In genomic region chr2:170181602-170182001, GRCh38 we compare ENCODE assay signal across 25 cellular contexts. TPM values are rescaled to one million over a fixed set of nuclear protein-coding genes. Genes with fewer than 3 reads are reported as not detected.
"Had no signal": no experiment of that assay in that cellular context is flagged by ENCODE, and none has a peak within 500 bp of the region (broad histone marks: within the 10 kb centered on the region; RNA-seq: fewer than 3 reads in every experiment).

No MANE protein-coding gene starts in this region.

- H3K9ac ChIP-seq: SK-N-SH had no signal

- ATAC-seq: activated T-cell treated with anti-CD3 and anti-CD28 coated beads, Interleukin-2, amount 50 U/mL, for 4 hours; PC-3 had no signal

- H3K4me3 Mint-ChIP-seq: activated CD4-positive, alpha-beta memory T cell treated with anti-CD3 and anti-CD28 coated beads for 36 hours; activated CD4-positive, alpha-beta T cell treated with anti-CD3 and anti-CD28 coated beads, Interleukin-2, amount 10 ng/mL, durations not matched to agents 7 days and 5 days; activated naive CD8-positive, alpha-beta T cell; activated T-cell treated with anti-CD3 and anti-CD28 coated beads, Interleukin-2, amount 50 U/mL, for 4 hours had no signal

- H3K4me1 ChIP-seq: SJCRH30 had no signal

- H3K27ac ChIP-seq: brain microvascular endothelial cell, cardiac muscle cell, SJCRH30, VCaP had no signal

- H3K27me3 Mint-ChIP-seq: activated CD4-positive, alpha-beta memory T cell treated with anti-CD3 and anti-CD28 coated beads for 36 hours had no signal

- H3K9me2 ChIP-seq: SK-N-SH had no signal

- H3K27me3 ChIP-seq: brain microvascular endothelial cell, cardiac muscle cell, SJCRH30 had no signal

- DNase-seq: activated CD4-positive, alpha-beta memory T cell treated with anti-CD3 and anti-CD28 coated beads for 36 hours; activated CD4-positive, alpha-beta T cell treated with anti-CD3 and anti-CD28 coated beads, Interleukin-2, amount 10 ng/mL, durations not matched to agents 7 days and 5 days; activated CD4-positive, CD25-positive, alpha-beta regulatory T cell; activated CD8-positive, alpha-beta memory T cell treated with anti-CD3 and anti-CD28 coated beads for 24 hours; activated effector memory CD4-positive, alpha-beta T cell treated with anti-CD3 and anti-CD28 coated beads, Interleukin-2, amount 50 U/mL, for 16 hours; activated naive CD4-positive, alpha-beta T cell treated with Interleukin-2 at 50 U/mL for 16 hours; activated T-cell treated with anti-CD3 and anti-CD28 coated beads, Interleukin-2, amount 50 U/mL, for 4 hours; amygdala; brain microvascular endothelial cell; cerebellar nuclear complex; NCI-H1092; NCI-H1417; NCI-H1930; NCI-H2171; NCI-H226; NCI-H774; PC-3; SJCRH30; SK-N-SH; T-helper 1 cell had no signal

- H3K4me3 ChIP-seq: cardiac muscle cell, SJCRH30 had no signal

- H3K27ac Mint-ChIP-seq: activated CD4-positive, alpha-beta memory T cell treated with anti-CD3 and anti-CD28 coated beads for 36 hours; activated CD4-positive, alpha-beta T cell treated with anti-CD3 and anti-CD28 coated beads, Interleukin-2, amount 10 ng/mL, durations not matched to agents 7 days and 5 days; activated naive CD8-positive, alpha-beta T cell had no signal

- H3K4me2 ChIP-seq: SK-N-SH had no signal

- H3K9me3 ChIP-seq: SJCRH30, SK-N-SH had no signal

- H3K36me3 ChIP-seq: brain microvascular endothelial cell, cardiac muscle cell, SJCRH30 had no signal

- H3K36me3 Mint-ChIP-seq: activated CD4-positive, alpha-beta memory T cell treated with anti-CD3 and anti-CD28 coated beads for 36 hours had no signal

RNA-seq across cellular contexts. Expression of gene MYO3B, which starts 3.7 kb away (rescaled TPM):
- total RNA-seq: cardiac muscle cell, M059J, NCI-H460 had no signal
- polyA plus RNA-seq: cardiac muscle cell, SK-N-SH had no signal
